In genomic region chr9:76366275-76366674, GRCh38 we compare ENCODE assay signal across 1 cellular context.
A peak's percentile ranks its signal among the peaks of the same experiment; 100 is the strongest.
TF ChIP-seq lines count a peak whose summit lies in the region.

No MANE protein-coding gene starts in this region.

TF ChIP-seq in K562, 482 proteins besides CTCF, POLR2A, EP300 and RAD21 (continued from another document):
- no peak for TF ChIP-seq AFF1 (IDR thresholded peaks at IDR 0.05; ENCODE audit: low read depth in 1 of 2, partially characterized antibody in 2 of 2)
- TF ChIP-seq GABPB1 (CRISPR knock-in tag; IDR thresholded peaks at IDR 0.05) = no peak
- no peak for TF ChIP-seq SAP30 (IDR thresholded peaks at IDR 0.05; ENCODE audit: borderline replicate concordance, insufficient read depth, low read depth, low read length, poor library complexity, severe bottlenecking)
- TF ChIP-seq KLF16 (IDR thresholded peaks at IDR 0.05) = no peak
- no peak for TF ChIP-seq XRCC5 (IDR thresholded peaks at IDR 0.05; ENCODE audit: low read depth, low read length)
- TF ChIP-seq ASH1L (IDR thresholded peaks at IDR 0.05; ENCODE audit: borderline replicate concordance, low read depth, partially characterized antibody) = no peak
- no peak for TF ChIP-seq ZNF408 (CRISPR knock-in tag; IDR thresholded peaks at IDR 0.05; ENCODE audit: low read depth)
- no peak for TF ChIP-seq THRB (CRISPR knock-in tag; conservative IDR thresholded peaks at IDR 0.05)
- no peak for TF ChIP-seq CREB3L1 (IDR thresholded peaks at IDR 0.05; ENCODE audit: borderline replicate concordance, low read depth)
- no peak for TF ChIP-seq ESRRA (IDR thresholded peaks at IDR 0.05; ENCODE audit: borderline replicate concordance, low read depth)
- no peak for TF ChIP-seq ZNF830 (CRISPR knock-in tag; IDR thresholded peaks at IDR 0.05)
- no peak for TF ChIP-seq ATF1 (CRISPR knock-in tag; IDR thresholded peaks at IDR 0.05)
- TF ChIP-seq ATF1 (tag; IDR thresholded peaks at IDR 0.05) = no peak
- no peak for TF ChIP-seq CREB5 (CRISPR knock-in tag; IDR thresholded peaks at IDR 0.05)
- no peak for TF ChIP-seq HDAC6 (IDR thresholded peaks at IDR 0.05; ENCODE audit: low read depth, low read length)
- no peak for TF ChIP-seq PCBP1 (IDR thresholded peaks at IDR 0.05; ENCODE audit: low read depth, low read length, poor library complexity, severe bottlenecking)
- TF ChIP-seq ARID1B (IDR thresholded peaks at IDR 0.05) = 0 out of 2 replicates have a peak, but pooled peaks have one; percentile 6
- TF ChIP-seq CHD1 (IDR thresholded peaks at IDR 0.05; ENCODE audit: low read length) = no peak
- TF ChIP-seq JUND (IDR thresholded peaks at IDR 0.05; ENCODE audit: borderline replicate concordance, low read depth, low read length) = peak; percentile 52; the same call in 1 of the 2 replicates
- TF ChIP-seq JUND (tag; IDR thresholded peaks at IDR 0.05; ENCODE audit: borderline replicate concordance, low read depth, low read length) = peak; percentile 53; the same call in 2 of the 3 replicates
- TF ChIP-seq ATF3 (IDR thresholded peaks at IDR 0.05) = peak; percentile 74
- TF ChIP-seq ATF3 (CRISPR knock-in tag; conservative IDR thresholded peaks at IDR 0.05) = no peak
- no peak for TF ChIP-seq PRPF4 (IDR thresholded peaks at IDR 0.05; ENCODE audit: insufficient read depth, low read depth, low read length, poor library complexity, severe bottlenecking)
- no peak for TF ChIP-seq MEF2A (IDR thresholded peaks at IDR 0.05; ENCODE audit: control insufficient read depth, low read depth, low read length)
- TF ChIP-seq ZC3H4 (CRISPR knock-in tag; IDR thresholded peaks at IDR 0.05; ENCODE audit: borderline replicate concordance) = no peak
- TF ChIP-seq RCOR1 (IDR thresholded peaks at IDR 0.05; ENCODE audit: borderline replicate concordance in 1 of 2, low read depth in 2 of 2, low read length in 2 of 2) = 0 out of 4 replicates have a peak, but pooled peaks of 1 of the 2 experiments have one; percentile 44
- TF ChIP-seq GATAD2A (IDR thresholded peaks at IDR 0.05) = no peak
- no peak for TF ChIP-seq ZNF24 (IDR thresholded peaks at IDR 0.05)
- TF ChIP-seq FOXP4 (CRISPR knock-in tag; IDR thresholded peaks at IDR 0.05; ENCODE audit: borderline replicate concordance) = no peak
